Comparison of ENCODE assay signal across 8 cellular contexts in genomic region chr19:37779139-37780035, GRCh38. TPM values are rescaled to one million over a fixed set of nuclear protein-coding genes. Genes with fewer than 3 reads are reported as not detected.
A peak's percentile ranks its signal among the peaks of the same experiment; 100 is the strongest.
DNase-seq lines count a peak whose midpoint lies in the region; ATAC-seq lines count a peak whose summit lies in the region.

ZNF573 (minus strand) TSS chr19:37779586; CDS start chr19:37773729, 5,857 bp downstream.

- ATAC-seq in GM19035 (IDR thresholded peaks at IDR 0.05; ENCODE audit: unreplicated experiment) (peak; percentile 67), HG03378 (IDR thresholded peaks at IDR 0.05; ENCODE audit: unreplicated experiment) (peak; percentile 73)
- ATAC-seq in activated CD4-positive, alpha-beta T cell treated with anti-CD3 and anti-CD28 coated beads for 36 hours, result peak; percentile 94

- CTCF ChIA-PET in activated CD4-positive, alpha-beta T cell treated with anti-CD3 and anti-CD28 coated beads for 36 hours (lab: Charles Lee), result interaction anchor here (0.7 to 0.8 kb wide), 2 partner anchors 21 to 465 kb away, joined by 3 read pairs; no protein-coding TSS in a partner anchor

- H3K4me3 Mint-ChIP-seq in activated CD4-positive, alpha-beta T cell treated with anti-CD3 and anti-CD28 coated beads for 36 hours, result peak within 1 kb of the TSS; percentile 95

- H3K27me3 Mint-ChIP-seq in activated CD4-positive, alpha-beta T cell treated with anti-CD3 and anti-CD28 coated beads for 36 hours, result no peaks in the 10 kb centered on the region

- POLR2A ChIA-PET in activated CD4-positive, alpha-beta T cell treated with anti-CD3 and anti-CD28 coated beads for 36 hours (lab: Charles Lee), result interaction anchor here (0.6 to 1.2 kb wide), 3 partner anchors 185 to 1179 kb away, joined by 4 to 10 read pairs (median 8); partner anchors contain the start of genes ZNF527, ZNF540 and ZNF571

- peaks cover 22% of the 10 kb centered on the region for H3K4me1 Mint-ChIP-seq in activated CD4-positive, alpha-beta T cell treated with anti-CD3 and anti-CD28 coated beads for 36 hours

- peak within 1 kb of the TSS; percentile 87 for H3K27ac ChIP-seq in cingulate gyrus (ENCODE audit: low read depth, low read length)

- H3K9me3 Mint-ChIP-seq in activated CD4-positive, alpha-beta T cell treated with anti-CD3 and anti-CD28 coated beads for 36 hours (ENCODE audit: low read depth), result peaks cover 18% of the 10 kb centered on the region

- intact Hi-C loops in activated CD4-positive, alpha-beta T cell treated with anti-CD3 and anti-CD28 coated beads for 36 hours (cut with DNase I, micrococcal nuclease), result loop anchor here (1.0 to 10.0 kb wide), 21 partner anchors 16 to 1290 kb away; partner anchors contain the start of genes ZFP30 (in 2 of the 2), ZNF540 (in 2 of the 2), ZNF571 (in 2 of the 2) and ZNF607 (in 2 of the 2)

- DNase-seq in AG20443 (ENCODE audit: low spot score), result peak; percentile 93
- DNase-seq in NCI-H510A treated with DMSO at 0.1 percent for 48 hours (lab: John Stamatoyannopoulos, UW), result peak; percentile 82
- DNase-seq in activated CD4-positive, alpha-beta T cell treated with anti-CD3 and anti-CD28 coated beads for 36 hours, result peak; percentile 90
- peak; percentile 86 for DNase-seq in kidney tubule cell (ENCODE audit: low spot score)
- peak; percentile 24 to 55 for DNase-seq in stimulated activated CD4-positive, alpha-beta T cell treated with anti-CD3 and anti-CD28 coated beads, Interleukin-1b, Interleukin-23, amount 100 ng/mL, for 1 hour (ENCODE audit: low read depth in 2 of 2)

- peaks cover 36% of the 10 kb centered on the region for H3K36me3 Mint-ChIP-seq in activated CD4-positive, alpha-beta T cell treated with anti-CD3 and anti-CD28 coated beads for 36 hours (ENCODE audit: low read depth)

- H3K27ac Mint-ChIP-seq in activated CD4-positive, alpha-beta T cell treated with anti-CD3 and anti-CD28 coated beads for 36 hours, result peak within 1 kb of the TSS; percentile 96

RNA-seq across cellular contexts. Expression of gene ZNF573, which starts in this region (rescaled TPM):
- 1 to 10 TPM; 8.9 to 9.7 TPM for total RNA-seq in activated CD4-positive, alpha-beta T cell treated with anti-CD3 and anti-CD28 coated beads for 36 hours

Comparison
In these comparisons a context has a peak if more than half of its experiments do, and no peak if none do; other contexts are left out.
1. Peak in every context shown above with its lines: DNase-seq, ATAC-seq and H3K27ac ChIP-seq.
2. DNase-seq: peak in every context shown above with its lines; median percentile 93 in AG20443; 90 in activated CD4-positive, alpha-beta T cell treated with anti-CD3 and anti-CD28 coated beads for 36 hours; 86 in kidney tubule cell; 82 in NCI-H510A treated with DMSO at 0.1 percent for 48 hours; 40 in stimulated activated CD4-positive, alpha-beta T cell treated with anti-CD3 and anti-CD28 coated beads, Interleukin-1b, Interleukin-23, amount 100 ng/mL, for 1 hour.